Comparison of ENCODE assay signal across 19 cellular contexts in the genomic region with DNA sequence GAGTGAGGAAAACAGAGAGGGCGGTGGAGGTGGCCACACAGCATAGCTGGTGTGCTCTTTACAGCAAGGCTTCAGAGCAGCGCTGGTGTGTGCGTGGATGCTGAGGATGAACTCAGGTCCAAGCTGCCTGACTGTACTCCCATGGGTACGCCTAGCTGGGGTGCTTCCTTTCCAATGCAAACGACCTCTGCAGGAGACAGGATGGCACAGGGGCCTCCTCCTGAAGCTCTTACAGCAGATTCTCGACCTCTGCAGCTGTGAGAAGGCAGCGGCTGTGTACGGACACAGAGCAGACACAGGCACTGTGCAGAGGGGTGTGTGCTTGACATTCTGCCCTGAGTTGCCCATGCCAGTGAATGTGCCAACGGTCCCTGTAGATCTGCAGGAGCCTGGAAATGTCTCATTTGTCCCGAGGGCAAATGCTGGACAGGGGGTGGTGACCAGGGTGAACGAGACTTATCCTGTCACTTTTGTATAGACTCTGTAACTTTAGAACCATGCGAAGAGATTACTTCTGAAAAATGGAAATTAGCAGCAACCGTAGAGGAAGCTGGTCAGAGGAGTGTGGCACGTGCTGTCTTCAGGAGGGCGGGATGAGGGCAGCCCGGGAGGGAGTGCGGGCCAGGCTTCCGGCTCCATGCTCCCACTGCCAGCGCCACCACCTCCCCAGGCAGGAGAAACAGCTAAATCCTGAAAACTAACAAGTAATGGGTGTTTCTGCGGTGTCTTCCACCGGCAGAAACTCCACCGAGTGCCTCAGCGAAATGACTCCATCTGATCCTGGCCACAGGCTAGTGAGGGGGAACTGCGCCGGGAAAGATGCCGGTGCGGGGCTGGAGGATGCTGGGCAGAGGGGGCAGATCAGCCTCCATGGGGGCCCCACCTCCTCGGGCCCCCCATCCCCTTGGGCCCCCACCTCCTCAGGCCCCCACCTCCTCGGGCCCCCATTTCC.
DNase-seq lines count a peak whose midpoint lies in the region; ATAC-seq, FAIRE-seq and TF ChIP-seq lines count a peak whose summit lies in the region.
"Had no signal": no experiment of that assay in that cellular context is flagged by ENCODE, and none has a peak within 500 bp of the region (broad histone marks: within the 10 kb centered on the region; RNA-seq: fewer than 3 reads in every experiment).

No MANE protein-coding gene starts in this region.

- no TSS peak for BruUV-seq in Panc1 (replicated peaks; lab: Mats Ljungman, UMichigan)

- CTCF ChIA-PET in A549 (lab: Yijun Ruan, JAX), result interaction anchor here (1.6 to 3.8 kb wide), 2 partner anchors 17 to 27 kb away, joined by 3 to 15 read pairs; no protein-coding TSS in a partner anchor
- CTCF ChIA-PET in Panc1 (lab: Charles Lee), result no interaction called here

- H3K27me3 ChIP-seq in H7 (ENCODE audit: control insufficient read depth, insufficient read depth, low read length) (no peaks in the 10 kb centered on the region), Panc1 (ENCODE audit: control insufficient read depth, insufficient read depth, low read length) (no peaks in the 10 kb centered on the region)
- H3K27me3 ChIP-seq: left lung, right lobe of liver, SJSA1 had no signal

- H3K4me1 Mint-ChIP-seq in stimulated activated naive CD8-positive, alpha-beta T cell treated with anti-CD3 and anti-CD28 coated beads, Interleukin-15, amount 100 ng/mL, for 72 hours, result peaks cover 15% of the 10 kb centered on the region

- TF ChIP-seq POLR2A in A549 (IDR thresholded peaks at IDR 0.05; ENCODE audit: low read length), result no peak

- peak overlapping the region in 1 of 2 donors; percentile 27 for H3K27ac Mint-ChIP-seq in stimulated activated naive CD8-positive, alpha-beta T cell treated with anti-CD3 and anti-CD28 coated beads, Interleukin-15, amount 100 ng/mL, for 72 hours
- H3K27ac Mint-ChIP-seq: activated T-helper 2 cell treated with anti-CD3 and anti-CD28 coated beads, Interferon-gamma antibody, Interleukin-2, Interleukin-4, amounts not matched to agents 10 μg/mL and 5 μg/mL and 100 μg/mL, durations not matched to agents 14 hours and 24 hours and 36 hours had no signal

- H3K4me2 ChIP-seq in A549, result no peak overlapping the region

- FAIRE-seq in A549 (lab: Jason Lieb, UNC), result no peak

- TF ChIP-seq EP300 in A549 (IDR thresholded peaks at IDR 0.05), result no peak

- in situ Hi-C loops in Panc1 (cut with HindIII; ENCODE audit: low pct_unique_long_range_greater_than_20kb, low sequenced_read_pairs), result no loop called here

- H3K9me3 ChIP-seq in A549 (no peaks in the 10 kb centered on the region), Panc1 (ENCODE audit: control insufficient read depth, insufficient read depth, low read depth, low read length) (no peaks in the 10 kb centered on the region)
- H3K9me3 ChIP-seq: left lung, right lobe of liver, SJSA1 had no signal

- no peaks in the 10 kb centered on the region for H3K9me3 Mint-ChIP-seq in stimulated activated naive CD8-positive, alpha-beta T cell treated with anti-CD3 and anti-CD28 coated beads, Interleukin-15, amount 100 ng/mL, for 72 hours
- H3K9me3 Mint-ChIP-seq: activated T-helper 2 cell treated with anti-CD3 and anti-CD28 coated beads, Interferon-gamma antibody, Interleukin-2, Interleukin-4, amounts not matched to agents 10 μg/mL and 5 μg/mL and 100 μg/mL, durations not matched to agents 14 hours and 24 hours and 36 hours had no signal

- H3K36me3 ChIP-seq in H7 (replicated peaks; ENCODE audit: control insufficient read depth, insufficient read depth, low read length) (no peaks in the 10 kb centered on the region; the same call in 1 of the 2 replicates), Panc1 (ENCODE audit: control insufficient read depth, insufficient read depth, low read length) (no peaks in the 10 kb centered on the region)
- H3K36me3 ChIP-seq: left lung, right lobe of liver, SJSA1 had no signal

- peak in 1 of 2 experiments; percentile 14 for DNase-seq in A549 (ENCODE audit: low read depth in 1 of 2, low spot score in 1 of 2)
- DNase-seq in H7, result peak; percentile 76
- no peak for DNase-seq in Panc1 (ENCODE audit: low read depth, low spot score)
- peak; percentile 8 for DNase-seq in foreskin melanocyte
- DNase-seq in NCI-H69 (lab: John Stamatoyannopoulos, UW), result no peak
- no peak for DNase-seq in cerebellar nuclear complex (lab: John Stamatoyannopoulos, UW)
- DNase-seq in stimulated activated naive CD8-positive, alpha-beta T cell treated with anti-CD3 and anti-CD28 coated beads, Interleukin-15, amount 100 ng/mL, for 72 hours, result no peak
- DNase-seq: DND-41; left lung; NCI-H1417; nucleus accumbens; OCI-M1; right lobe of liver; stimulated activated CD4-positive, alpha-beta T cell treated with anti-CD3 and anti-CD28 coated beads, Interleukin-1b, Interleukin-23, amount 100 ng/mL, for 48 hours; T-helper 9 cell had no signal

- TF ChIP-seq CTCF in A549 (IDR thresholded peaks at IDR 0.05) (no peak), Panc1 (IDR thresholded peaks at IDR 0.05) (no peak)

- no peak overlapping the region for H3K4me3 Mint-ChIP-seq in stimulated activated naive CD8-positive, alpha-beta T cell treated with anti-CD3 and anti-CD28 coated beads, Interleukin-15, amount 100 ng/mL, for 72 hours

- WGBS in A549 (ENCODE audit: missing lambda C conversion rate), result 39% methylated on average over 14 of the region's 29 CpGs

- H3K27me3 Mint-ChIP-seq in stimulated activated naive CD8-positive, alpha-beta T cell treated with anti-CD3 and anti-CD28 coated beads, Interleukin-15, amount 100 ng/mL, for 72 hours, result peaks cover 16% of the 10 kb centered on the region

- H3K27ac ChIP-seq in A549 (no peak overlapping the region), Panc1 (ENCODE audit: low read length) (no peak overlapping the region)
- H3K27ac ChIP-seq: left lung, right lobe of liver, SJSA1 had no signal

- intact Hi-C loops in Panc1 (cut with micrococcal nuclease; ENCODE audit: unreplicated experiment), result no loop called here

- POLR2A ChIA-PET in A549 (lab: Yijun Ruan, JAX), result no interaction called here
- POLR2A ChIA-PET in Panc1 (lab: Charles Lee), result no interaction called here

- H3K4me1 ChIP-seq in A549 (no peaks in the 10 kb centered on the region), Panc1 (ENCODE audit: control insufficient read depth, insufficient read depth, low read length) (peaks cover 6% of the 10 kb centered on the region)
- H3K4me1 ChIP-seq: right lobe of liver, SJSA1 had no signal

- no peak for TF ChIP-seq RAD21 in A549 (conservative IDR thresholded peaks at IDR 0.05 in 1 of 2, IDR thresholded peaks at IDR 0.05 in 1 of 2)

- H3K4me3 ChIP-seq in A549 (no peak overlapping the region), H7 (ENCODE audit: insufficient read depth, low read depth, low read length) (no peak overlapping the region), Panc1 (ENCODE audit: low read depth in 2 of 2, low read length in 2 of 2) (no peak overlapping the region)
- H3K4me3 ChIP-seq: left lung, right lobe of liver, SJSA1 had no signal

- ATAC-seq in A549, result peak; percentile 54 to 73; a peak in 5 of 6 replicates
- peak; percentile 65 for ATAC-seq in Panc1
- no peak for ATAC-seq in HG02840 (IDR thresholded peaks at IDR 0.05; ENCODE audit: low FRiP score, unreplicated experiment)
- no peak for ATAC-seq in stimulated activated naive CD8-positive, alpha-beta T cell treated with anti-CD3 and anti-CD28 coated beads, Interleukin-15, amount 100 ng/mL, for 72 hours
- ATAC-seq: HCT116, left lung had no signal

TF ChIP-seq in A549, 52 proteins besides CTCF, POLR2A, EP300 and RAD21:
- TF ChIP-seq, protein P1, sequence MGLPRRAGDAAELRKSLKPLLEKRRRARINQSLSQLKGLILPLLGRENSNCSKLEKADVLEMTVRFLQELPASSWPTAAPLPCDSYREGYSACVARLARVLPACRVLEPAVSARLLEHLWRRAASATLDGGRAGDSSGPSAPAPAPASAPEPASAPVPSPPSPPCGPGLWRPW (IDR thresholded peaks at IDR 0.05), result no peak
- TF ChIP-seq JUN (IDR thresholded peaks at IDR 0.05), result no peak
- no peak for TF ChIP-seq MYC (IDR thresholded peaks at IDR 0.05; ENCODE audit: borderline replicate concordance, low read length)
- TF ChIP-seq HDAC2 (IDR thresholded peaks at IDR 0.05), result no peak
- TF ChIP-seq NFE2L2 (conservative IDR thresholded peaks at IDR 0.05; ENCODE audit: low read length), result no peak
- TF ChIP-seq RNF2 (IDR thresholded peaks at IDR 0.05; ENCODE audit: borderline replicate concordance, low read depth), result no peak

Comparison
In these comparisons a context has a peak if more than half of its experiments do, and no peak if none do; other contexts are left out.
1. ATAC-seq: peak in A549 (2 of 2) and Panc1 (single experiment); none in HG02840 (single experiment) and stimulated activated naive CD8-positive, alpha-beta T cell treated with anti-CD3 and anti-CD28 coated beads, Interleukin-15, amount 100 ng/mL, for 72 hours (single experiment).
2. DNase-seq: peak in H7 (single experiment) and foreskin melanocyte (single experiment); none in Panc1 (single experiment), NCI-H69 (single experiment), cerebellar nuclear complex (0 of 2) and stimulated activated naive CD8-positive, alpha-beta T cell treated with anti-CD3 and anti-CD28 coated beads, Interleukin-15, amount 100 ng/mL, for 72 hours (0 of 2).